Comparison of ENCODE assay signal across 8 cellular contexts in the genomic region with DNA sequence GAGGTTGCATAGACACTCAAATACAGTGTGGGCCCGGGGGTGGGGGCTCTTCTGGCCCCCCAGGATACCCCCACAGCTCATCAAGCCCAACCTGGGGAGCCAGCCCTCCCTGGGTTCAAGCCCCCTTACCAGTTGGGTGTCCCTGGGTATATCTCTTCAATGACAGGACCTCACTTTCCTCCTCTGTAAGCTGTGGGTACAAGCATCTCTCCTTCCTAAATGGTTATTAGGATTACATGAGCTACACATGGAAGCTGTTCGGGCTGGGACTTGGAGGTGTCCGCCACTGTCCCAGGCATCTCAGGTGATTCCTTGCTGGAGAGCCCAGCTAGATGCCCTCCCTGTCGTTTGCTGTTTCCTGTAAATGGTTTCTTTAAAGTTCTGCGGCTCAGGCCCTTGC.
DNase-seq lines count a peak whose midpoint lies in the region; ATAC-seq, FAIRE-seq and TF ChIP-seq lines count a peak whose summit lies in the region.
"Not testable (repeated sequence)": the region's sequence is repeated elsewhere in the genome, so short reads cannot be mapped to it uniquely, and the experiment has no call there.

No MANE protein-coding gene starts in this region.

- not testable (repeated sequence) for H4K91ac ChIP-seq in H9 (ENCODE audit: insufficient read length, low read depth, low read length)

- H3K4me1 ChIP-seq in H9 (ENCODE audit: insufficient read depth, low read length); kidney (ENCODE audit: control insufficient read depth in 1 of 2, insufficient read depth in 1 of 2, low read depth in 1 of 2, low read length in 2 of 2); psoas muscle; upper lobe of right lung: not testable (repeated sequence)

- not testable (repeated sequence) for H4K5ac ChIP-seq in H9 (ENCODE audit: insufficient read length, low read depth, low read length)

- H2BK120ac ChIP-seq in H9 (ENCODE audit: low read depth, low read length, poor library complexity, severe bottlenecking), result not testable (repeated sequence)

- not testable (repeated sequence) for H3K27ac ChIP-seq in H9 (ENCODE audit: insufficient read length, low read depth, low read length); kidney (ENCODE audit: low read depth in 2 of 2, low read length in 2 of 2); psoas muscle; upper lobe of right lung

- H3K9me3 Mint-ChIP-seq in H9; activated CD8-positive, alpha-beta T cell treated with anti-CD3 and anti-CD28 coated beads, Interleukin-2, amount 10 ng/mL, durations not matched to agents 7 days and 5 days (ENCODE audit: insufficient read depth); activated naive CD8-positive, alpha-beta T cell treated with anti-CD3 and anti-CD28 coated beads, Interleukin-2, amount 10 ng/mL, durations not matched to agents 7 days and 5 days; endothelial cell (ENCODE audit: unreplicated experiment); natural killer cell: not testable (repeated sequence)

- peaks cover 18% of the 10 kb centered on the region for H3K79me1 ChIP-seq in H9 (ENCODE audit: insufficient read depth, low read depth, low read length, poor library complexity, severe bottlenecking)

- H3K36me3 Mint-ChIP-seq in H9 (ENCODE audit: insufficient read depth in 1 of 3, low read depth in 3 of 3), result peaks cover 19 to 49% (median 40%) of the 10 kb centered on the region in 3 experiments
- H3K36me3 Mint-ChIP-seq in activated CD8-positive, alpha-beta T cell treated with anti-CD3 and anti-CD28 coated beads, Interleukin-2, amount 10 ng/mL, durations not matched to agents 7 days and 5 days (ENCODE audit: low read depth); activated naive CD8-positive, alpha-beta T cell treated with anti-CD3 and anti-CD28 coated beads, Interleukin-2, amount 10 ng/mL, durations not matched to agents 7 days and 5 days; endothelial cell (ENCODE audit: low read depth, unreplicated experiment); natural killer cell: not testable (repeated sequence)

- intact Hi-C loops in kidney (cut with DNase I); natural killer cell (cut with micrococcal nuclease); psoas muscle (cut with DNase I); upper lobe of right lung (cut with DNase I): not testable (repeated sequence)

- not testable (repeated sequence) for H3K4me2 ChIP-seq in H9 (ENCODE audit: insufficient read depth, insufficient read length, low read length)

- H2AK5ac ChIP-seq in H9 (ENCODE audit: insufficient read length, low read length), result not testable (repeated sequence)

- POLR2A ChIA-PET in activated CD8-positive, alpha-beta T cell treated with anti-CD3 and anti-CD28 coated beads, Interleukin-2, amount 10 ng/mL, durations not matched to agents 7 days and 5 days (lab: Charles Lee), result not testable (repeated sequence)
- POLR2A ChIA-PET in activated naive CD8-positive, alpha-beta T cell treated with anti-CD3 and anti-CD28 coated beads, Interleukin-2, amount 10 ng/mL, durations not matched to agents 7 days and 5 days (lab: Charles Lee), result interaction anchor here (0.7 kb wide), 1 partner anchor 359 kb away, joined by 3 read pairs; no protein-coding TSS in a partner anchor

- H3K9me3 ChIP-seq in H9 (ENCODE audit: control insufficient read depth, low read depth, low read length); kidney (ENCODE audit: control insufficient read depth in 1 of 2, low read length in 2 of 2); psoas muscle; upper lobe of right lung: not testable (repeated sequence)

- H3T11ph ChIP-seq in H9 (ENCODE audit: low read length), result not testable (repeated sequence)

- H3K18ac ChIP-seq in H9 (ENCODE audit: insufficient read length, low read depth, low read length), result not testable (repeated sequence)

- TF ChIP-seq CTCF in H9 (conservative IDR thresholded peaks at IDR 0.05); endothelial cell (IDR thresholded peaks at IDR 0.05; ENCODE audit: unreplicated experiment); kidney (IDR thresholded peaks at IDR 0.05; ENCODE audit: borderline replicate concordance, extremely low read depth, insufficient read depth); natural killer cell (IDR thresholded peaks at IDR 0.05); psoas muscle (IDR thresholded peaks at IDR 0.05); upper lobe of right lung (IDR thresholded peaks at IDR 0.05): not testable (repeated sequence)

- H2AFZ ChIP-seq in H9 (ENCODE audit: low read length), result not testable (repeated sequence)

- not testable (repeated sequence) for H2BK15ac ChIP-seq in H9 (ENCODE audit: low read depth, low read length)

- H2BK20ac ChIP-seq in H9 (ENCODE audit: low read depth, low read length, poor library complexity, severe bottlenecking), result not testable (repeated sequence)

- not testable (repeated sequence) for H3K56ac ChIP-seq in H9 (ENCODE audit: insufficient read length, low read depth, low read length)

- not testable (repeated sequence) for H3K27me3 ChIP-seq in H9 (ENCODE audit: insufficient read depth, low read length); psoas muscle (ENCODE audit: insufficient read depth in 3 of 3, low read length in 2 of 3); upper lobe of right lung

- H2BK5ac ChIP-seq in H9 (ENCODE audit: insufficient read length, low read length), result not testable (repeated sequence)

- not testable (repeated sequence) for H3K4me3 ChIP-seq in kidney (ENCODE audit: low read length in 2 of 2); psoas muscle; upper lobe of right lung

- FAIRE-seq in kidney (lab: Jason Lieb, UNC), result not testable (repeated sequence)

- H3K14ac ChIP-seq in H9 (ENCODE audit: insufficient read depth, low read length), result not testable (repeated sequence)

- not testable (repeated sequence) for H3K23ac ChIP-seq in H9 (ENCODE audit: insufficient read length, low read depth, low read length)

- H2BK12ac ChIP-seq in H9 (ENCODE audit: insufficient read length, low read depth, low read length), result not testable (repeated sequence)

- H4K8ac ChIP-seq in H9 (replicated peaks; ENCODE audit: insufficient read length, low read depth, low read length), result not testable (repeated sequence)

- H3K9ac ChIP-seq in H9 (ENCODE audit: extremely low read depth, insufficient read length, low read length); kidney (ENCODE audit: low read length in 2 of 2): not testable (repeated sequence)

- peaks cover 54% of the 10 kb centered on the region; the same call in 1 of the 2 replicates for H3K79me2 ChIP-seq in H9 (ENCODE audit: insufficient read depth, low read length)

- CTCF ChIA-PET in activated CD8-positive, alpha-beta T cell treated with anti-CD3 and anti-CD28 coated beads, Interleukin-2, amount 10 ng/mL, durations not matched to agents 7 days and 5 days (lab: Charles Lee), result interaction anchor here (1.6 kb wide), 1 partner anchor 105 kb away, joined by 3 read pairs; no protein-coding TSS in a partner anchor

- H3K27ac Mint-ChIP-seq in H9, result peak overlapping the region in 1 of 3 experiments; percentile 44; a peak in 2 of 7 replicates
- not testable (repeated sequence) for H3K27ac Mint-ChIP-seq in activated CD8-positive, alpha-beta T cell treated with anti-CD3 and anti-CD28 coated beads, Interleukin-2, amount 10 ng/mL, durations not matched to agents 7 days and 5 days; activated naive CD8-positive, alpha-beta T cell treated with anti-CD3 and anti-CD28 coated beads, Interleukin-2, amount 10 ng/mL, durations not matched to agents 7 days and 5 days; natural killer cell
- H3K27ac Mint-ChIP-seq in endothelial cell (ENCODE audit: unreplicated experiment), result peak overlapping the region; percentile 24

- not testable (repeated sequence) for H3K23me2 ChIP-seq in H9 (ENCODE audit: insufficient read length, low read depth, low read length, poor library complexity, severe bottlenecking)

- H4K20me1 ChIP-seq in H9 (ENCODE audit: control insufficient read depth, insufficient read depth, insufficient read length), result not testable (repeated sequence)

- not testable (repeated sequence) for H3K4ac ChIP-seq in H9 (ENCODE audit: low read depth, low read length)

- not testable (repeated sequence) for H3K4me3 Mint-ChIP-seq in H9; activated CD8-positive, alpha-beta T cell treated with anti-CD3 and anti-CD28 coated beads, Interleukin-2, amount 10 ng/mL, durations not matched to agents 7 days and 5 days; activated naive CD8-positive, alpha-beta T cell treated with anti-CD3 and anti-CD28 coated beads, Interleukin-2, amount 10 ng/mL, durations not matched to agents 7 days and 5 days; endothelial cell (ENCODE audit: unreplicated experiment); natural killer cell

- DNase-seq in H9 (peak; percentile 11), kidney (peak; percentile 29), natural killer cell (peak; percentile 14), psoas muscle (peak; percentile 2 to 13), upper lobe of right lung (peak; percentile 16)
- peak; percentile 11 for DNase-seq in activated CD8-positive, alpha-beta T cell treated with anti-CD3 and anti-CD28 coated beads, Interleukin-2, amount 10 ng/mL, durations not matched to agents 7 days and 5 days
- DNase-seq in activated naive CD8-positive, alpha-beta T cell treated with anti-CD3 and anti-CD28 coated beads, Interleukin-2, amount 10 ng/mL, durations not matched to agents 7 days and 5 days, result peak; percentile 15
- DNase-seq in endothelial cell (ENCODE audit: low spot score), result not testable (repeated sequence)

- H3K4me1 Mint-ChIP-seq in H9 (peaks cover 13 to 17% of the 10 kb centered on the region in 2 experiments), natural killer cell (peaks cover 17 to 18% of the 10 kb centered on the region in 2 donors)
- peaks cover 12% of the 10 kb centered on the region for H3K4me1 Mint-ChIP-seq in activated CD8-positive, alpha-beta T cell treated with anti-CD3 and anti-CD28 coated beads, Interleukin-2, amount 10 ng/mL, durations not matched to agents 7 days and 5 days (ENCODE audit: low read depth)
- H3K4me1 Mint-ChIP-seq in activated naive CD8-positive, alpha-beta T cell treated with anti-CD3 and anti-CD28 coated beads, Interleukin-2, amount 10 ng/mL, durations not matched to agents 7 days and 5 days; endothelial cell (ENCODE audit: unreplicated experiment): not testable (repeated sequence)

- ATAC-seq in activated CD8-positive, alpha-beta T cell treated with anti-CD3 and anti-CD28 coated beads, Interleukin-2, amount 10 ng/mL, durations not matched to agents 7 days and 5 days; activated naive CD8-positive, alpha-beta T cell treated with anti-CD3 and anti-CD28 coated beads, Interleukin-2, amount 10 ng/mL, durations not matched to agents 7 days and 5 days (ENCODE audit: low read depth); natural killer cell; psoas muscle; upper lobe of right lung: not testable (repeated sequence)

- WGBS in H9 (ENCODE audit: extremely low coverage, insufficient read length, low lambda C conversion rate), result no CpG with 5 or more reads among the region's 5 CpGs
- 87 to 90% (median 88%) methylated on average over 5 of the region's 5 CpGs for WGBS in psoas muscle, 3 donors

- H3K27me3 Mint-ChIP-seq in H9 (ENCODE audit: low read depth); activated CD8-positive, alpha-beta T cell treated with anti-CD3 and anti-CD28 coated beads, Interleukin-2, amount 10 ng/mL, durations not matched to agents 7 days and 5 days (ENCODE audit: low read depth); activated naive CD8-positive, alpha-beta T cell treated with anti-CD3 and anti-CD28 coated beads, Interleukin-2, amount 10 ng/mL, durations not matched to agents 7 days and 5 days; endothelial cell (ENCODE audit: unreplicated experiment); natural killer cell (ENCODE audit: low read depth in 2 of 2): not testable (repeated sequence)

- not testable (repeated sequence) for H3K36me3 ChIP-seq in kidney (ENCODE audit: control insufficient read depth in 1 of 2, insufficient read depth in 2 of 2, low read length in 2 of 2); psoas muscle (ENCODE audit: insufficient read depth in 1 of 2, low read depth in 1 of 2); upper lobe of right lung
